Comparison of ENCODE assay signal across 15 cellular contexts in the genomic region with DNA sequence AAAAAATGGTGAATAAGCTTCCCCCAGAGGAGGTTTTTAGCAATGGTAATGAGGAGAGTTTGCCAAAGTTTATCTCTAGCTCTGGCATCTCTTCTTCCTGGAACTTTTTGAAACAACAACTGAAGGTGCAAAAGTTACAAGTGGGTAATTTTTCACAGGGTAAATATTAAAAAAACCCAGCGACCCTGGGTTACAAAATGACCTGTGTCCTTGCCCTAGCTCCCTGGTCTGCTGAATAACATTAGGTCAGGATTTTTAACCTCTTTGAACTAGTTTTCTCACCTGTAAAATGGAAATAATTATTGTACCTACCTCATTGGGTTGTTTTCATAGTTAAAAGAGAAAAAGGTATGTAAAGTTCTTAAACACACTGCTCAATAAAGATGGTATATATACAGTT.
DNase-seq lines count a peak whose midpoint lies in the region; ATAC-seq and TF ChIP-seq lines count a peak whose summit lies in the region.
"Had no signal": no experiment of that assay in that cellular context is flagged by ENCODE, and none has a peak within 500 bp of the region (broad histone marks: within the 10 kb centered on the region; RNA-seq: fewer than 3 reads in every experiment).

No MANE protein-coding gene starts in this region.

- H3K4me1 Mint-ChIP-seq in HFFc6 (ENCODE audit: low read depth) (peaks cover 48% of the 10 kb centered on the region), mesothelial cell of epicardium (peaks cover 19% of the 10 kb centered on the region)
- H3K4me1 Mint-ChIP-seq in effector memory CD8-positive, alpha-beta T cell (ENCODE audit: low read depth in 2 of 2) = no peaks in the 10 kb centered on the region
- H3K4me1 Mint-ChIP-seq: CD4-positive, alpha-beta memory T cell had no signal

- POLR2A ChIA-PET in PC-3 (lab: Charles Lee; ENCODE audit: unreplicated experiment) = no interaction called here

- H3K27ac Mint-ChIP-seq in HFFc6 = peak overlapping the region; percentile 92
- H3K27ac Mint-ChIP-seq in mesothelial cell of epicardium = no peak overlapping the region
- no peak overlapping the region for H3K27ac Mint-ChIP-seq in effector memory CD8-positive, alpha-beta T cell
- H3K27ac Mint-ChIP-seq: B cell; CD4-positive, alpha-beta memory T cell; H9 had no signal

- H3K4me3 ChIP-seq in PC-3 (ENCODE audit: low read length) (no peak overlapping the region), osteoblast (ENCODE audit: insufficient read depth, low read length) (no peak overlapping the region), BE2C (ENCODE audit: low read depth, low read length) (no peak overlapping the region)

- H3K27me3 ChIP-seq in PC-3 (ENCODE audit: low read length) (no peaks in the 10 kb centered on the region), osteoblast (ENCODE audit: insufficient read depth, low read length) (no peaks in the 10 kb centered on the region), BE2C (no peaks in the 10 kb centered on the region)

- H2AFZ ChIP-seq in PC-3 (ENCODE audit: low read length) (0 out of 2 replicates have a peak overlapping the region, but pooled peaks have one; percentile 19), osteoblast (ENCODE audit: low read length) (peak overlapping the region; percentile 77)

- no peaks in the 10 kb centered on the region for H3K36me3 ChIP-seq in PC-3 (ENCODE audit: low read depth, low read length)
- H3K36me3 ChIP-seq in osteoblast (ENCODE audit: insufficient read depth, low read length) = no peaks in the 10 kb centered on the region
- H3K36me3 ChIP-seq in BE2C = no peaks in the 10 kb centered on the region

- BruUV-seq in PC-3 (replicated peaks; lab: Mats Ljungman, UMichigan) = no TSS peak

- ATAC-seq in PC-3 = no peak
- ATAC-seq in left lobe of liver = peak; percentile 67
- no peak for ATAC-seq in HG02884 (IDR thresholded peaks at IDR 0.05; ENCODE audit: unreplicated experiment)
- ATAC-seq in effector memory CD8-positive, alpha-beta T cell (replicated peaks) = no peak

- H3K9me3 ChIP-seq in PC-3 (ENCODE audit: low read length) = no peaks in the 10 kb centered on the region
- H3K9me3 ChIP-seq in osteoblast (ENCODE audit: low read depth, low read length) = no peaks in the 10 kb centered on the region
- no peaks in the 10 kb centered on the region for H3K9me3 ChIP-seq in BE2C

- H3K9me3 Mint-ChIP-seq in HFFc6 = no peaks in the 10 kb centered on the region
- no peaks in the 10 kb centered on the region for H3K9me3 Mint-ChIP-seq in mesothelial cell of epicardium
- H3K9me3 Mint-ChIP-seq in effector memory CD8-positive, alpha-beta T cell = no peaks in the 10 kb centered on the region
- H3K9me3 Mint-ChIP-seq: CD4-positive, alpha-beta memory T cell; H9 had no signal

- DNase-seq in HFFc6 = no peak
- no peak for DNase-seq in PC-3
- DNase-seq in left lobe of liver (ENCODE audit: low spot score) = no peak
- DNase-seq in osteoblast (ENCODE audit: insufficient read length, low spot score, missing footprints) = no peak
- no peak for DNase-seq in BE2C
- DNase-seq in mesothelial cell of epicardium (ENCODE audit: low spot score in 2 of 2, unreplicated experiment in 2 of 2) = no peak
- no peak for DNase-seq in effector memory CD8-positive, alpha-beta T cell
- DNase-seq: CD4-positive, alpha-beta memory T cell; DMS79 treated with DMSO at 0.1 percent for 48 hours; GOT3; H9 had no signal

- CTCF ChIA-PET in PC-3 (lab: Charles Lee) = interaction anchor here (0.6 kb wide), 1 partner anchor 1050 kb away, joined by 3 read pairs; no protein-coding TSS in a partner anchor

- no peaks in the 10 kb centered on the region for H3K79me2 ChIP-seq in PC-3 (ENCODE audit: low read length)
- no peaks in the 10 kb centered on the region for H3K79me2 ChIP-seq in osteoblast (ENCODE audit: insufficient read depth, low read length)

- intact Hi-C loops in PC-3 (cut with micrococcal nuclease) = no loop called here

- H3K27me3 Mint-ChIP-seq in HFFc6 (ENCODE audit: insufficient read depth) = no peaks in the 10 kb centered on the region
- peaks cover 2% of the 10 kb centered on the region for H3K27me3 Mint-ChIP-seq in mesothelial cell of epicardium (ENCODE audit: low read depth)
- peaks cover 6% of the 10 kb centered on the region in 2 donors for H3K27me3 Mint-ChIP-seq in effector memory CD8-positive, alpha-beta T cell

- no peaks in the 10 kb centered on the region for H3F3A ChIP-seq in PC-3 (ENCODE audit: low read length, unreplicated experiment)

- H3K4me2 ChIP-seq in PC-3 (ENCODE audit: low read length) = no peak overlapping the region
- H3K4me2 ChIP-seq in osteoblast (ENCODE audit: insufficient read depth, low read length) = no peak overlapping the region

- 0 out of 2 replicates have a peak, but pooled peaks cover 4% of the 10 kb centered on the region for H3K9me2 ChIP-seq in PC-3 (replicated peaks; ENCODE audit: low read length)

- no peaks in the 10 kb centered on the region for H3K36me3 Mint-ChIP-seq in HFFc6 (ENCODE audit: low read depth)
- H3K36me3 Mint-ChIP-seq in mesothelial cell of epicardium = no peaks in the 10 kb centered on the region
- no peaks in the 10 kb centered on the region for H3K36me3 Mint-ChIP-seq in effector memory CD8-positive, alpha-beta T cell (ENCODE audit: insufficient read depth)
- H3K36me3 Mint-ChIP-seq: CD4-positive, alpha-beta memory T cell had no signal

- H3K27ac ChIP-seq in PC-3 (ENCODE audit: low read length) (no peak overlapping the region), osteoblast (ENCODE audit: low read depth, low read length) (peak overlapping the region; percentile 72)
- H3K27ac ChIP-seq: C4-2B, HL-60 had no signal

- H3K4me3 Mint-ChIP-seq in HFFc6 (no peak overlapping the region), mesothelial cell of epicardium (no peak overlapping the region)
- no peak overlapping the region for H3K4me3 Mint-ChIP-seq in effector memory CD8-positive, alpha-beta T cell
- H3K4me3 Mint-ChIP-seq: B cell; CD4-positive, alpha-beta memory T cell; H9 had no signal

- H3K4me1 ChIP-seq in PC-3 (ENCODE audit: insufficient read depth, low read length) = peaks cover 5% of the 10 kb centered on the region
- peaks cover 31% of the 10 kb centered on the region for H3K4me1 ChIP-seq in osteoblast (ENCODE audit: insufficient read depth, low read length)
- H3K4me1 ChIP-seq in BE2C = peaks cover 14% of the 10 kb centered on the region

- no peak for TF ChIP-seq CTCF in HFFc6 (IDR thresholded peaks at IDR 0.05)
- TF ChIP-seq CTCF in PC-3 (conservative IDR thresholded peaks at IDR 0.05; ENCODE audit: low read depth, low read length) = no peak
- no peak for TF ChIP-seq CTCF in osteoblast (IDR thresholded peaks at IDR 0.05; ENCODE audit: extremely low read depth, low read depth, low read length)
- TF ChIP-seq CTCF in BE2C (IDR thresholded peaks at IDR 0.05; ENCODE audit: low read depth, low read length) = no peak
- TF ChIP-seq CTCF in mesothelial cell of epicardium (IDR thresholded peaks at IDR 0.05; ENCODE audit: unreplicated experiment) = no peak

- H4K20me1 ChIP-seq in PC-3 (ENCODE audit: low read length) (no peaks in the 10 kb centered on the region), osteoblast (ENCODE audit: insufficient read depth, low read length) (no peaks in the 10 kb centered on the region)

- no peak overlapping the region for H3K9ac ChIP-seq in PC-3 (ENCODE audit: low read length)
